In the genomic region with DNA sequence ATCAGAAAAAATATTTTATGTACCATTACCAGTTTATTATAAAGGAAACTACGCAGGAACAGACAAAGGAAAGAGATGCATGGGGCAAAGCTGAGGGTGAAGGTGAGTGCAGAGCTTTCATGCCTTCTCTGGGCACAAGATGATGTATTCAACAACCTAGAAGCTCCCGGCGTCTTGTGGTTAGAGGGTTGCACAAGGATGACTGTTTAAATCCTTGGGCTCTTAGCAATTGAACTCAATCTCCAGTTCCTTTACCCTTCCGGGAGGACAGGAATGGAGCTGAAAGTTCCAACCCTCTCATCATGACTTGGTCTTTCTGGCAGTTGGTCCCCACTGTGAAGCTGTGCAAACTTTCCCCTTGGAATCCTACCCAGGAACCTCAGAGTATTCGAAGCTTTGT, we compare ENCODE assay signal across 4 cellular contexts.
"Had no signal": no experiment of that assay in that cellular context is flagged by ENCODE, and none has a peak within 500 bp of the region (broad histone marks: within the 10 kb centered on the region; RNA-seq: fewer than 3 reads in every experiment).

No MANE protein-coding gene starts in this region.

- H3K9me3 ChIP-seq: HAP-1 had no signal

- H3K27ac Mint-ChIP-seq: GM23338, IgD-negative memory B cell had no signal

- DNase-seq: H7 had no signal

- H3K9me3 Mint-ChIP-seq: GM23338 had no signal

- H3K36me3 ChIP-seq: HAP-1 had no signal

- H3K27me3 Mint-ChIP-seq: IgD-negative memory B cell had no signal

- H3K4me3 Mint-ChIP-seq: GM23338, IgD-negative memory B cell had no signal

- H3K4me3 ChIP-seq: GM23338, HAP-1 had no signal

- H3K4me1 Mint-ChIP-seq: IgD-negative memory B cell had no signal
